Comparison of ENCODE assay signal across 21 cellular contexts in genomic region chr15:96410175-96411055, GRCh38.
DNase-seq lines count a peak whose midpoint lies in the region; ATAC-seq and TF ChIP-seq lines count a peak whose summit lies in the region.
"Had no signal": no experiment of that assay in that cellular context is flagged by ENCODE, and none has a peak within 500 bp of the region (broad histone marks: within the 10 kb centered on the region; RNA-seq: fewer than 3 reads in every experiment).

No MANE protein-coding gene starts in this region.

- H3K36me3 Mint-ChIP-seq in WTC11 (no peaks in the 10 kb centered on the region), glutamatergic neuron (ENCODE audit: unreplicated experiment) (no peaks in the 10 kb centered on the region)
- peaks cover 0 to 18% of the 10 kb centered on the region in 2 donors for H3K36me3 Mint-ChIP-seq in activated naive CD4-positive, alpha-beta T cell treated with anti-CD3 and anti-CD28 coated beads, Interleukin-2, amount 50 U/mL, for 72 hours
- H3K36me3 Mint-ChIP-seq: activated naive CD4-positive, alpha-beta T cell treated with anti-CD3 and anti-CD28 coated beads, Interleukin-2, amount 10 ng/mL, durations not matched to agents 7 days and 5 days; naive thymus-derived CD4-positive, alpha-beta T cell had no signal

- intact Hi-C loops in psoas muscle (cut with DNase I) = loop anchor here in 1 of 2 donors (5.0 kb wide), 1 partner anchor 48 kb away; no protein-coding TSS in a partner anchor

- H3K36me3 ChIP-seq in psoas muscle (ENCODE audit: insufficient read depth in 1 of 2, low read depth in 1 of 2) = no peaks in the 10 kb centered on the region

- peaks cover 6% of the 10 kb centered on the region for H3K4me1 ChIP-seq in psoas muscle

- H3K27ac ChIP-seq in psoas muscle = no peak overlapping the region
- H3K27ac ChIP-seq: body of pancreas, epithelial cell of prostate, VCaP had no signal

- H3K9me3 ChIP-seq in psoas muscle = no peaks in the 10 kb centered on the region
- H3K9me3 ChIP-seq: body of pancreas had no signal

- DNase-seq in ELF-1 (ENCODE audit: low read depth, low spot score) (peak; percentile 32), WTC11 (ENCODE audit: low spot score) (no peak), glutamatergic neuron (no peak), psoas muscle (no peak), iPS-NIHi11 (ENCODE audit: low spot score) (no peak), 8988T (no peak)
- DNase-seq in stimulated activated CD8-positive, alpha-beta memory T cell treated with anti-CD3 and anti-CD28 coated beads, Interleukin-4, amount 100 ng/mL, for 48 hours = no peak
- DNase-seq in activated naive CD4-positive, alpha-beta T cell treated with anti-CD3 and anti-CD28 coated beads, Interleukin-2, amount 50 U/mL, for 72 hours (ENCODE audit: low spot score in 2 of 2) = no peak
- DNase-seq: activated CD4-positive, alpha-beta memory T cell treated with anti-CD3 and anti-CD28 coated beads, Interleukin-2, amount 10 ng/mL, durations not matched to agents 7 days and 5 days; activated naive CD4-positive, alpha-beta T cell treated with anti-CD3 and anti-CD28 coated beads, Interleukin-2, amount 10 ng/mL, durations not matched to agents 7 days and 5 days; activated T-cell treated with anti-CD3 and anti-CD28 coated beads, Interleukin-2, amount 50 U/mL, for 1 hour; body of pancreas; GOT3; naive thymus-derived CD4-positive, alpha-beta T cell; NCI-H1694 treated with DMSO at 0.1 percent for 48 hours; NCI-H446; stimulated activated naive CD8-positive, alpha-beta T cell treated with anti-CD3 and anti-CD28 coated beads, Interleukin-15, amount 100 ng/mL, for 72 hours had no signal

- peaks cover 26% of the 10 kb centered on the region for H3K4me1 Mint-ChIP-seq in WTC11
- H3K4me1 Mint-ChIP-seq in glutamatergic neuron (ENCODE audit: low read depth, unreplicated experiment) = peaks cover 2% of the 10 kb centered on the region
- H3K4me1 Mint-ChIP-seq: activated CD4-positive, alpha-beta memory T cell treated with anti-CD3 and anti-CD28 coated beads, Interleukin-2, amount 10 ng/mL, durations not matched to agents 7 days and 5 days; activated naive CD4-positive, alpha-beta T cell treated with anti-CD3 and anti-CD28 coated beads, Interleukin-2, amount 10 ng/mL, durations not matched to agents 7 days and 5 days had no signal

- H3K27me3 ChIP-seq in psoas muscle (ENCODE audit: insufficient read depth in 3 of 3, low read length in 2 of 3) = peaks cover 19 to 95% (median 31%) of the 10 kb centered on the region in 3 donors

- CTCF ChIA-PET in WTC11 (lab: Charles Lee) = interaction anchor here (1.4 kb wide), 1 partner anchor 83 kb away, joined by 4 read pairs; no protein-coding TSS in a partner anchor

- H3K4me3 Mint-ChIP-seq in WTC11 = peak overlapping the region; percentile 24; the same call in 1 of the 2 replicates
- peak overlapping the region; percentile 50 for H3K4me3 Mint-ChIP-seq in glutamatergic neuron (ENCODE audit: unreplicated experiment)
- H3K4me3 Mint-ChIP-seq: activated CD4-positive, alpha-beta memory T cell treated with anti-CD3 and anti-CD28 coated beads, Interleukin-2, amount 10 ng/mL, durations not matched to agents 7 days and 5 days; activated naive CD4-positive, alpha-beta T cell treated with anti-CD3 and anti-CD28 coated beads, Interleukin-2, amount 10 ng/mL, durations not matched to agents 7 days and 5 days; dendritic cell treated with granulocyte-macrophage colony-stimulating factor and Interleukin-4, amounts not matched to agents 40 ng/mL and 50 ng/mL, for 4 days; stimulated activated naive CD8-positive, alpha-beta T cell treated with anti-CD3 and anti-CD28 coated beads, Interleukin-15, amount 100 ng/mL, for 72 hours; T-helper 1 cell treated with Interleukin-12 subunit alpha and Interleukin-12 subunit beta and Interleukin-4 antibody, amounts not matched to agents 30 μg/mL and 1 μg/mL, for 36 hours had no signal

- WGBS in psoas muscle, 3 donors = 13 to 16% (median 14%) methylated on average over 16 of the region's 16 CpGs

- H3K27me3 Mint-ChIP-seq in WTC11 (ENCODE audit: low read depth) (peaks cover 100% of the 10 kb centered on the region), glutamatergic neuron (ENCODE audit: unreplicated experiment) (peaks cover 46% of the 10 kb centered on the region)

- H3K27ac Mint-ChIP-seq in WTC11 (no peak overlapping the region), glutamatergic neuron (ENCODE audit: unreplicated experiment) (no peak overlapping the region)
- peak overlapping the region in 1 of 2 donors; percentile 88 for H3K27ac Mint-ChIP-seq in activated naive CD4-positive, alpha-beta T cell treated with anti-CD3 and anti-CD28 coated beads, Interleukin-2, amount 50 U/mL, for 72 hours
- H3K27ac Mint-ChIP-seq: activated CD4-positive, alpha-beta memory T cell treated with anti-CD3 and anti-CD28 coated beads, Interleukin-2, amount 10 ng/mL, durations not matched to agents 7 days and 5 days; activated naive CD4-positive, alpha-beta T cell treated with anti-CD3 and anti-CD28 coated beads, Interleukin-2, amount 10 ng/mL, durations not matched to agents 7 days and 5 days; dendritic cell treated with granulocyte-macrophage colony-stimulating factor and Interleukin-4, amounts not matched to agents 40 ng/mL and 50 ng/mL, for 4 days; stimulated activated naive CD8-positive, alpha-beta T cell treated with anti-CD3 and anti-CD28 coated beads, Interleukin-15, amount 100 ng/mL, for 72 hours; T-helper 1 cell treated with Interleukin-12 subunit alpha and Interleukin-12 subunit beta and Interleukin-4 antibody, amounts not matched to agents 30 μg/mL and 1 μg/mL, for 36 hours had no signal

- H3K9me3 Mint-ChIP-seq in WTC11 (no peaks in the 10 kb centered on the region), glutamatergic neuron (ENCODE audit: unreplicated experiment) (peaks cover 8% of the 10 kb centered on the region)
- peaks cover 0 to 5% of the 10 kb centered on the region in 2 donors for H3K9me3 Mint-ChIP-seq in activated naive CD4-positive, alpha-beta T cell treated with anti-CD3 and anti-CD28 coated beads, Interleukin-2, amount 50 U/mL, for 72 hours
- H3K9me3 Mint-ChIP-seq: activated CD4-positive, alpha-beta memory T cell treated with anti-CD3 and anti-CD28 coated beads, Interleukin-2, amount 10 ng/mL, durations not matched to agents 7 days and 5 days; activated naive CD4-positive, alpha-beta T cell treated with anti-CD3 and anti-CD28 coated beads, Interleukin-2, amount 10 ng/mL, durations not matched to agents 7 days and 5 days; dendritic cell treated with granulocyte-macrophage colony-stimulating factor and Interleukin-4, amounts not matched to agents 40 ng/mL and 50 ng/mL, for 4 days; stimulated activated naive CD8-positive, alpha-beta T cell treated with anti-CD3 and anti-CD28 coated beads, Interleukin-15, amount 100 ng/mL, for 72 hours; T-helper 1 cell treated with Interleukin-12 subunit alpha and Interleukin-12 subunit beta and Interleukin-4 antibody, amounts not matched to agents 30 μg/mL and 1 μg/mL, for 36 hours had no signal

- peak overlapping the region; percentile 60 for H3K4me3 ChIP-seq in psoas muscle
- H3K4me3 ChIP-seq: body of pancreas had no signal

- ATAC-seq in WTC11 (peak; percentile 18; the same call in 1 of the 2 replicates), psoas muscle (no peak)
- no peak for ATAC-seq in activated naive CD4-positive, alpha-beta T cell treated with anti-CD3 and anti-CD28 coated beads, Interleukin-2, amount 50 U/mL, for 72 hours
- ATAC-seq: body of pancreas; naive thymus-derived CD4-positive, alpha-beta T cell; stimulated activated naive CD8-positive, alpha-beta T cell treated with anti-CD3 and anti-CD28 coated beads, Interleukin-15, amount 100 ng/mL, for 72 hours had no signal

- POLR2A ChIA-PET in WTC11 (lab: Charles Lee) = no interaction called here

- no peak for TF ChIP-seq CTCF in WTC11 (IDR thresholded peaks at IDR 0.05)
- no peak for TF ChIP-seq CTCF in glutamatergic neuron (IDR thresholded peaks at IDR 0.05; ENCODE audit: partially characterized antibody, unreplicated experiment)
- no peak for TF ChIP-seq CTCF in psoas muscle (IDR thresholded peaks at IDR 0.05)

TF ChIP-seq in WTC11, 78 proteins besides CTCF, POLR2A, EP300 and RAD21 (continues in another document):
- no peak for TF ChIP-seq CREB1 (CRISPR knock-in tag; IDR thresholded peaks at IDR 0.05)
- TF ChIP-seq, protein P1, sequence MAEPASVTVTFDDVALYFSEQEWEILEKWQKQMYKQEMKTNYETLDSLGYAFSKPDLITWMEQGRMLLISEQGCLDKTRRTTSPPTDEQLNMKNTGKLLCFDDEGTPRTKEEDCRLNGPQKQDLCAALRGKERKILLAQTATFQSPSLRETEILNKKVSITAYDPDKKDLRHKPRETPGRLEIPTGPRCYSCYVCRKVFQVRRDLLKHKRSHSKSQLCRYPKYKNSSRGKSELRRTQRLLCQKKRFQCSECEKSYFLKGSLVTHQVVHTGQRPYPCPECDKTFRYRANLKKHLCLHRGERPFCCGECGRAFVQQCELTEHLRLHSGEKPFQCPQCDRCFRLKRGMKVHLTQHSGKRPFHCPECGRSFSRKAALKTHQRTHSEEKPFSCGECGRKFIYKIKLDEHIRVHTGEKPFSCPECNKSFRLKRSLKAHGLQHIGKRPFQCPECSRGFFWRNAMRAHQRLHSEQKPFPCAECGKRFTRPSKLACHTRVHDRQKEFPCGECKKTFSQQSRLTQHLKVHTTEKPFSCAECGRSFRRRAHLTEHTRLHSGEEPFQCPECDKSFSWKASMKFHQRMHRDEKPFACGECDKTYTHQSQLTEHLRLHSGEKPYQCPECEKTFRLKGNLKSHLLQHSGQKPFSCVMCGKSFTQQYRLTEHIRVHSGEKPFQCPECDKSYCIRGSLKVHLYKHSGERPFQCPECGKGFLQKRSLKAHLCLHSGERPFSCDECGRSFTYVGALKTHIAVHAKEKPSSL (CRISPR knock-in tag; conservative IDR thresholded peaks at IDR 0.05) = no peak
- TF ChIP-seq TEAD1 (CRISPR knock-in tag; IDR thresholded peaks at IDR 0.05) = no peak
- TF ChIP-seq, protein P2, sequence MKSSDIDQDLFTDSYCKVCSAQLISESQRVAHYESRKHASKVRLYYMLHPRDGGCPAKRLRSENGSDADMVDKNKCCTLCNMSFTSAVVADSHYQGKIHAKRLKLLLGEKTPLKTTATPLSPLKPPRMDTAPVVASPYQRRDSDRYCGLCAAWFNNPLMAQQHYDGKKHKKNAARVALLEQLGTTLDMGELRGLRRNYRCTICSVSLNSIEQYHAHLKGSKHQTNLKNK (CRISPR knock-in tag; IDR thresholded peaks at IDR 0.05) = no peak
